Comparison of ENCODE assay signal across 8 cellular contexts in the genomic region with DNA sequence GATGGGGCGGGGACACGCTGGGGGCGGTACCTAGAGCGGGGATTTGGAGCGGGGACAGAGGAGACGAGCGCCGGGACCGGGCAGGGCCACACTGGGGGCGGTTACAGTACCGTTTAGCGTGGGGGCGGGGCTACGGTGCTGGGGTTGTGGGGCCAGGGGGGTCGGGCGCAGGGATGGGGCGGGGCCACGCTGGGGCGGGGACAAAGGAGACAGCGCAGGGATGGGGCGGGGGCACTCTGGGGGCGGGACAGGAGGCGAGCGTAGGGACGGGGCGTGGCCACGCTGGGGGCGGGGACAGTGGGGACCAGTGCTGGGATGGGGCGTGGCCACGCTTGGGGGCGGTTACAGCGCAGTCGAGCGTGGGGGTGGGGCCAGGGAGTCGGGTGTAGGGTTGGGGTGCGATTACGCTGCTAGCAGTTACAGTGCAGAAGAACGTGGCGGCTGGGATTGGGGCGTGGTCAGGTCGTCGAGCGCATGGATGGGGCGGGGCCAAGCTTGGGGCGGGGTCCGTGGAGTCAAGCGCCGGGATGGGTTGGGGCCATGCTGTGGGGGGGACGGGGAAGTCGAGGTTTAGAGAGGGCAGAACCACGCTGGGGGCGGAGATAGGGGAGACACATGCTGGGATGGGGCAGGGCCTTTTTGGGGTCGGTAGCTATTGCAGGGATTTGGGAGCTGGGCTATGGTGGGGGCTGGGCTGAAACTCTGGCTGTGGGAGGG. TPM values are rescaled to one million over a fixed set of nuclear protein-coding genes. Genes with fewer than 3 reads are reported as not detected.
DNase-seq lines count a peak whose midpoint lies in the region; ATAC-seq and TF ChIP-seq lines count a peak whose summit lies in the region.

No MANE protein-coding gene starts in this region.

- H3K27ac ChIP-seq in VCaP (peak overlapping the region; percentile 88), skeletal muscle tissue (ENCODE audit: low read depth, low read length) (peak overlapping the region; percentile 99)

- H3K4me1 ChIP-seq in skeletal muscle tissue (ENCODE audit: control insufficient read depth in 3 of 3, insufficient read depth in 3 of 3, low read length in 3 of 3), result peaks cover 23 to 28% (median 25%) of the 10 kb centered on the region in 3 donors

- H3K9me3 ChIP-seq in skeletal muscle tissue (ENCODE audit: control insufficient read depth in 3 of 3, low read length in 3 of 3), result no peaks in the 10 kb centered on the region

- DNase-seq in 8988T (peak; percentile 76), NCI-H2196 treated with DMSO at 0.1 percent for 48 hours (lab: John Stamatoyannopoulos, UW; ENCODE audit: unreplicated experiment) (peak; percentile 99), T47D (ENCODE audit: low read depth in 1 of 2, low spot score in 1 of 2) (peak; percentile 73 to 96), iPS-NIHi11 (ENCODE audit: low spot score) (peak; percentile 90)

- peak; percentile 55 for ATAC-seq in GM18868 (IDR thresholded peaks at IDR 0.05; ENCODE audit: unreplicated experiment)
- peak; percentile 46 for ATAC-seq in HG03159 (IDR thresholded peaks at IDR 0.05; ENCODE audit: unreplicated experiment)

- peak overlapping the region; percentile 89 to 99 (median 92) for H3K9ac ChIP-seq in skeletal muscle tissue (ENCODE audit: low read depth in 1 of 3, low read length in 3 of 3)

- H3K4me3 ChIP-seq in skeletal muscle tissue (ENCODE audit: low read length in 3 of 3), result peak overlapping the region; percentile 79 to 96 (median 94)

- no peak for TF ChIP-seq CTCF in VCaP (conservative IDR thresholded peaks at IDR 0.05)

- in situ Hi-C loops in T47D (cut with HindIII; ENCODE audit: low pct_unique_long_range_greater_than_20kb, low sequenced_read_pairs), result no loop called here

- H3K27me3 ChIP-seq in skeletal muscle tissue (ENCODE audit: control insufficient read depth in 3 of 3, insufficient read depth in 3 of 3, low read length in 3 of 3), result no peaks in the 10 kb centered on the region

- peaks cover 5 to 13% (median 7%) of the 10 kb centered on the region in 3 donors for H3K36me3 ChIP-seq in skeletal muscle tissue (ENCODE audit: control insufficient read depth in 3 of 3, insufficient read depth in 3 of 3, low read length in 3 of 3)

RNA-seq across cellular contexts. Expression of a gene that starts 0.7 kb away (rescaled TPM):
- 75.2 TPM for total RNA-seq in skeletal muscle tissue

RNA-seq across cellular contexts. Expression of a gene that starts 2.5 kb away (rescaled TPM):
- total RNA-seq in skeletal muscle tissue, result 1.0 TPM

RNA-seq across cellular contexts. Expression of a gene that starts 11.9 kb away (rescaled TPM):
- 29.7 TPM for total RNA-seq in skeletal muscle tissue

RNA-seq across cellular contexts. Expression of a gene that starts 19.7 kb away (rescaled TPM):
- 36.5 TPM for total RNA-seq in skeletal muscle tissue

RNA-seq across cellular contexts. Expression of a gene that starts 39.8 kb away (rescaled TPM):
- 0.52 TPM for total RNA-seq in skeletal muscle tissue

Comparison
In these comparisons a context has a peak if more than half of its experiments do, and no peak if none do; other contexts are left out.
1. Peak in every context shown above with its lines: DNase-seq, ATAC-seq, H3K4me3 ChIP-seq and H3K27ac ChIP-seq.